9 cellular contexts compared by ENCODE assay signal in genomic region chr18:48926420-48926857, GRCh38.
A peak's percentile ranks its signal among the peaks of the same experiment; 100 is the strongest.
DNase-seq lines count a peak whose midpoint lies in the region; ATAC-seq and TF ChIP-seq lines count a peak whose summit lies in the region.
"Had no signal": no experiment of that assay in that cellular context is flagged by ENCODE, and none has a peak within 500 bp of the region (broad histone marks: within the 10 kb centered on the region; RNA-seq: fewer than 3 reads in every experiment).

No MANE protein-coding gene starts in this region.

- peak; percentile 57 for DNase-seq in DMS153 treated with DMSO at 0.1 percent for 48 hours (lab: John Stamatoyannopoulos, UW; ENCODE audit: unreplicated experiment)
- peak; percentile 77 for DNase-seq in NCI-H1092 treated with DMSO at 0.1 percent for 48 hours (lab: John Stamatoyannopoulos, UW)
- peak; percentile 12 for DNase-seq in cerebellar cortex (ENCODE audit: low spot score)
- DNase-seq in epidermal melanocyte (ENCODE audit: insufficient read length, low spot score): no peak
- DNase-seq in RKO (ENCODE audit: low spot score): no peak
- DNase-seq in GOT3 (lab: John Stamatoyannopoulos, UW): no peak
- DNase-seq: cerebellar nuclear complex had no signal

- H3K9me3 ChIP-seq in neutrophil: no peaks in the 10 kb centered on the region

- no peak overlapping the region for H3K4me3 ChIP-seq in neutrophil (ENCODE audit: low read depth in 1 of 2, low read length in 1 of 2)

- no peak for TF ChIP-seq CTCF in neutrophil (IDR thresholded peaks at IDR 0.05)

- no peak for ATAC-seq in GM21825 (IDR thresholded peaks at IDR 0.05; ENCODE audit: unreplicated experiment)

- H3K27me3 ChIP-seq in neutrophil: no peaks in the 10 kb centered on the region

- peaks cover under 1% of the 10 kb centered on the region for H3K36me3 ChIP-seq in neutrophil

- H3K27ac ChIP-seq in neutrophil: peak overlapping the region; percentile 18

- peaks cover 89 to 91% of the 10 kb centered on the region in 2 experiments for H3K4me1 ChIP-seq in neutrophil (ENCODE audit: control insufficient read depth in 1 of 2, insufficient read depth in 1 of 2, low read depth in 1 of 2, low read length in 1 of 2)

Comparison
In these comparisons a context has a peak if more than half of its experiments do, and no peak if none do; other contexts are left out.
1. DNase-seq: peak in DMS153 treated with DMSO at 0.1 percent for 48 hours (single experiment), NCI-H1092 treated with DMSO at 0.1 percent for 48 hours (single experiment) and cerebellar cortex (single experiment); none in epidermal melanocyte (single experiment), RKO (single experiment) and GOT3 (single experiment).